8 cellular contexts compared by ENCODE assay signal in the genomic region with DNA sequence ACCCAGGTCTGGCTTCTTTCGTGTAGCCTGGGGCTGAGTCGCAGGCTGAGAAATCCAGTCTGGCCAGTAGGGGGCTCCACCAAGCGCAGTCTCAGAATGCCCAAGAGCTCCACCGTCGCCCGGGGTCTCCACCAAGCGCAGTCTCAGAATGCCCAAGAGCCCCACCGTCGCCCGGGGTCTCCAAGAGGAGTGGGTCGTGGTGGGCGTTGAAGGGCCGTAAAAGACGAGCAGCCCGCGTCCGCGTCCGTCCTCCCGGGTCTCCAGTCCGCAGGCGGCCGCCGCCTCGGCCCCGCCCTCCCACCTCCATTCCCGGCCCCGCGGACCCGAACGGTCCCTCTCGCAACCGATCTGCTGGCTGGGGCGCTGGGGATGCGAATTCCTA. TPM values are rescaled to one million over a fixed set of nuclear protein-coding genes. Genes with fewer than 3 reads are reported as not detected.
A peak's percentile ranks its signal among the peaks of the same experiment; 100 is the strongest.
DNase-seq lines count a peak whose midpoint lies in the region; ATAC-seq lines count a peak whose summit lies in the region.

No MANE protein-coding gene starts in this region.

- H2BK5ac ChIP-seq in mesenchymal stem cell (ENCODE audit: low read depth, low read length, poor library complexity, severe bottlenecking): peak overlapping the region; percentile 100

- DNase-seq in C1 segment of cervical spinal cord (lab: John Stamatoyannopoulos, UW) (peak; percentile 23 to 87 (median 76)), NCI-H748 treated with DMSO at 0.1 percent for 48 hours (lab: John Stamatoyannopoulos, UW) (peak; percentile 67), mesenchymal stem cell (peak; percentile 88)
- peak; percentile 97 for DNase-seq in activated CD8-positive, alpha-beta memory T cell treated with anti-CD3 and anti-CD28 coated beads for 24 hours
- DNase-seq in effector memory CD4-positive, alpha-beta T cell: peak; percentile 68 to 76 (median 73)
- DNase-seq in stimulated activated CD8-positive, alpha-beta memory T cell treated with anti-CD3 and anti-CD28 coated beads, Interleukin-12 subunit alpha, Interleukin-12 subunit beta, amount 100 ng/mL, for 1 hour (ENCODE audit: low read depth): peak; percentile 80

- H3K23ac ChIP-seq in mesenchymal stem cell (ENCODE audit: low read length in 2 of 2): peak overlapping the region in 1 of 2 experiments; percentile 84

- peak overlapping the region; percentile 72 for H2AFZ ChIP-seq in mesenchymal stem cell (ENCODE audit: low read depth, low read length)

- H3K14ac ChIP-seq in mesenchymal stem cell (ENCODE audit: low read length in 2 of 2): peak overlapping the region in 1 of 2 experiments; percentile 93

- H3K79me1 ChIP-seq in mesenchymal stem cell (replicated peaks; ENCODE audit: low read length, poor library complexity, severe bottlenecking): peaks cover 5% of the 10 kb centered on the region

- peak overlapping the region; percentile 98 for H4K8ac ChIP-seq in mesenchymal stem cell (ENCODE audit: low read length)

- H3K27ac ChIP-seq in effector memory CD4-positive, alpha-beta T cell (ENCODE audit: insufficient read depth, low read length, poor library complexity, severe bottlenecking): peak overlapping the region; percentile 98
- H3K27ac ChIP-seq in mesenchymal stem cell (ENCODE audit: low read length, poor library complexity, severe bottlenecking): peak overlapping the region; percentile 99

- H3K4me3 ChIP-seq in effector memory CD4-positive, alpha-beta T cell (ENCODE audit: insufficient read depth, low read depth, low read length, poor library complexity, severe bottlenecking): peak overlapping the region; percentile 100
- H3K4me3 ChIP-seq in mesenchymal stem cell (ENCODE audit: insufficient read depth in 1 of 2, low read depth in 1 of 2, low read length in 2 of 2): peak overlapping the region; percentile 78 to 90

- H2BK15ac ChIP-seq in mesenchymal stem cell (ENCODE audit: low read depth, poor library complexity, severe bottlenecking): peak overlapping the region; percentile 100

- H3K18ac ChIP-seq in mesenchymal stem cell (ENCODE audit: low read depth in 1 of 2, low read length in 2 of 2): peak overlapping the region; percentile 93 to 99

- H2BK12ac ChIP-seq in mesenchymal stem cell (ENCODE audit: low read length in 2 of 2): peak overlapping the region in 1 of 2 experiments; percentile 35

- H2AK5ac ChIP-seq in mesenchymal stem cell (ENCODE audit: low read length, severe bottlenecking): peak overlapping the region; percentile 43

- H3K9ac ChIP-seq in mesenchymal stem cell (ENCODE audit: low read length): peak overlapping the region; percentile 98

- peak overlapping the region; percentile 98 to 99 for H3K4ac ChIP-seq in mesenchymal stem cell (ENCODE audit: low read depth in 1 of 2, low read length in 2 of 2)

- peak overlapping the region; percentile 97 for H2BK120ac ChIP-seq in mesenchymal stem cell (ENCODE audit: low read depth, low read length)

- H3K9me3 ChIP-seq in effector memory CD4-positive, alpha-beta T cell (ENCODE audit: control insufficient read depth, low read length): no peaks in the 10 kb centered on the region
- H3K9me3 ChIP-seq in mesenchymal stem cell (ENCODE audit: control insufficient read depth, low read length): no peaks in the 10 kb centered on the region

- H3K36me3 ChIP-seq in effector memory CD4-positive, alpha-beta T cell (ENCODE audit: control insufficient read depth, insufficient read depth, low read length): no peaks in the 10 kb centered on the region
- H3K36me3 ChIP-seq in mesenchymal stem cell (ENCODE audit: control insufficient read depth in 1 of 2, insufficient read depth in 2 of 2, low read depth in 1 of 2, low read length in 2 of 2): peaks cover 24 to 31% of the 10 kb centered on the region in 2 experiments

- peak overlapping the region; percentile 81 for H3K4me2 ChIP-seq in mesenchymal stem cell (ENCODE audit: low read length, poor library complexity, severe bottlenecking)

- H3K4me1 ChIP-seq in effector memory CD4-positive, alpha-beta T cell (ENCODE audit: control insufficient read depth, insufficient read depth, low read length, poor library complexity, severe bottlenecking): peaks cover 49% of the 10 kb centered on the region
- H3K4me1 ChIP-seq in mesenchymal stem cell (ENCODE audit: control insufficient read depth, insufficient read depth, low read depth, low read length): peaks cover 31% of the 10 kb centered on the region

- no peaks in the 10 kb centered on the region for H3K27me3 ChIP-seq in effector memory CD4-positive, alpha-beta T cell (replicated peaks; ENCODE audit: control insufficient read depth, insufficient read depth, low read length, poor library complexity, severe bottlenecking)
- no peaks in the 10 kb centered on the region for H3K27me3 ChIP-seq in mesenchymal stem cell (ENCODE audit: control insufficient read depth in 1 of 2, insufficient read depth in 1 of 2, low read length in 2 of 2)

- 0% methylated on average over 34 of the region's 35 CpGs for WGBS in mesenchymal stem cell

- H4K91ac ChIP-seq in mesenchymal stem cell (ENCODE audit: low read length): peak overlapping the region; percentile 98

- peak; percentile 61 for ATAC-seq in GM19324 (IDR thresholded peaks at IDR 0.05; ENCODE audit: low FRiP score, unreplicated experiment)
- peak; percentile 49 for ATAC-seq in HG03442 (IDR thresholded peaks at IDR 0.05; ENCODE audit: unreplicated experiment)

RNA-seq across cellular contexts. Expression of a gene that starts 0.9 kb away (rescaled TPM):
- polyA plus RNA-seq in mesenchymal stem cell (2013, experiment 1 of 2): 317 TPM
- 305 TPM for polyA plus RNA-seq in mesenchymal stem cell (2013, experiment 2 of 2)

RNA-seq across cellular contexts. Expression of a gene that starts 17.7 kb away (rescaled TPM):
- 0.28 TPM for polyA plus RNA-seq in mesenchymal stem cell (2013, experiment 1 of 2)
- polyA plus RNA-seq in mesenchymal stem cell (2013, experiment 2 of 2): 0.30 TPM

RNA-seq across cellular contexts. Expression of a gene that starts 28.4 kb away (rescaled TPM):
- 0.10 TPM for polyA plus RNA-seq in mesenchymal stem cell (2013, experiment 1 of 2)
- polyA plus RNA-seq in mesenchymal stem cell (2013, experiment 2 of 2): 0.03 TPM

Comparison
In these comparisons a context has a peak if more than half of its experiments do, and no peak if none do; other contexts are left out.
1. Peak in every context shown above with its lines: DNase-seq, ATAC-seq, H3K4me3 ChIP-seq and H3K27ac ChIP-seq.